29 cellular contexts compared by ENCODE assay signal in genomic region chr18:9863282-9863681, GRCh38. TPM values are rescaled to one million over a fixed set of nuclear protein-coding genes. Genes with fewer than 3 reads are reported as not detected.
"Had no signal": no experiment of that assay in that cellular context is flagged by ENCODE, and none has a peak within 500 bp of the region (broad histone marks: within the 10 kb centered on the region; RNA-seq: fewer than 3 reads in every experiment).

No MANE protein-coding gene starts in this region.

- H3K4me3 Mint-ChIP-seq: mesothelial cell of epicardium; naive B cell; natural killer cell; nephron progenitor cell; stimulated activated naive CD8-positive, alpha-beta T cell treated with anti-CD3 and anti-CD28 coated beads, Interleukin-15, Interleukin-2, amounts not matched to agents 100 ng/mL and 50 ng/mL, for 24 hours had no signal

- H3K4me1 Mint-ChIP-seq: mesothelial cell of epicardium, natural killer cell had no signal

- H3K27me3 ChIP-seq: heart left ventricle, pancreas, right lobe of liver, suprapubic skin, tibial artery, upper lobe of right lung had no signal

- H3K4me1 ChIP-seq: pancreas, prostate gland, right lobe of liver, suprapubic skin, tibial artery had no signal

- H3K4me3 ChIP-seq: heart left ventricle, lower lobe of right lung, pancreas, prostate gland, right lobe of liver, smooth muscle cell, suprapubic skin, thoracic aorta, tibial artery, upper lobe of right lung had no signal

- H3K27ac Mint-ChIP-seq: mesothelial cell of epicardium; natural killer cell; nephron progenitor cell; stimulated activated naive CD8-positive, alpha-beta T cell treated with anti-CD3 and anti-CD28 coated beads, Interleukin-15, Interleukin-2, amounts not matched to agents 100 ng/mL and 50 ng/mL, for 24 hours had no signal

- H3K36me3 ChIP-seq: pancreas, prostate gland, right lobe of liver, suprapubic skin, upper lobe of right lung had no signal

- H3K9me3 ChIP-seq: pancreas, prostate gland, right lobe of liver, suprapubic skin, thoracic aorta, tibial artery, upper lobe of right lung had no signal

- H3K27ac ChIP-seq: heart left ventricle, lower lobe of right lung, pancreas, prostate gland, right lobe of liver, suprapubic skin, thoracic aorta, tibial artery, upper lobe of right lung had no signal

- H3K4me2 ChIP-seq: smooth muscle cell had no signal

- DNase-seq: heart left ventricle; kidney glomerular epithelial cell; left cardiac atrium; lower lobe of right lung; mammary epithelial cell; mesendoderm; naive B cell; natural killer cell; nephron progenitor cell; pancreas; posterior cingulate gyrus; right lobe of liver; stimulated activated CD4-positive, alpha-beta T cell treated with anti-CD3 and anti-CD28 coated beads, Interleukin-1b, Interleukin-23, amount 100 ng/mL, for 48 hours; stimulated activated CD4-positive, alpha-beta T cell treated with anti-CD3 and anti-CD28 coated beads, Interleukin-2, amount 100 ng/mL, for 48 hours; stimulated activated CD4-positive, alpha-beta T cell treated with anti-CD3 and anti-CD28 coated beads, Interleukin-4, amount 100 ng/mL, for 4 hours; stimulated activated naive CD4-positive, alpha-beta T cell; tibial artery; trophoblast cell; upper lobe of right lung had no signal

RNA-seq across cellular contexts. Expression of gene TXNDC2, which starts 22.5 kb away (rescaled TPM):
- total RNA-seq: heart left ventricle, left lobe of liver, mammary epithelial cell, mesothelial cell of epicardium, natural killer cell, pancreas, right lobe of liver, skeletal muscle tissue, suprapubic skin had no signal
- polyA plus RNA-seq: keratinocyte, liver, pancreas, smooth muscle cell had no signal
